Comparison of ENCODE assay signal across 8 cellular contexts in genomic region chr14:21103165-21103709, GRCh38. TPM values are rescaled to one million over a fixed set of nuclear protein-coding genes. Genes with fewer than 3 reads are reported as not detected.
DNase-seq lines count a peak whose midpoint lies in the region; ATAC-seq and TF ChIP-seq lines count a peak whose summit lies in the region.

No MANE protein-coding gene starts in this region.

- H3K4me3 ChIP-seq in NT2/D1 (ENCODE audit: insufficient read length, low read depth) (peak overlapping the region; percentile 83), psoas muscle (peak overlapping the region; percentile 94)

- H3K36me3 ChIP-seq in NT2/D1 (ENCODE audit: insufficient read depth, insufficient read length, low read length) (peaks cover 2% of the 10 kb centered on the region), psoas muscle (ENCODE audit: insufficient read depth in 1 of 2, low read depth in 1 of 2) (no peaks in the 10 kb centered on the region)

- TF ChIP-seq CTCF in psoas muscle (IDR thresholded peaks at IDR 0.05) = no peak

- H3K9ac ChIP-seq in NT2/D1 (ENCODE audit: insufficient read length, low read depth) = peak overlapping the region; percentile 96

- 1 to 4% (median 2%) methylated on average over 15 of the region's 15 CpGs for WGBS in psoas muscle, 3 donors

- DNase-seq in NT2/D1 (ENCODE audit: low read depth, low spot score) (no peak), epidermal melanocyte (ENCODE audit: insufficient read length, low spot score) (peak; percentile 99), psoas muscle (no peak), cerebellum (ENCODE audit: low spot score) (no peak), AG20443 (ENCODE audit: low spot score) (no peak)
- no peak for DNase-seq in activated CD4-positive, alpha-beta T cell treated with anti-CD3 and anti-CD28 coated beads, Interleukin-2, amount 50 U/mL, for 1 hour
- DNase-seq in stimulated activated CD4-positive, alpha-beta T cell treated with anti-CD3 and anti-CD28 coated beads, Interleukin-4, amount 100 ng/mL, for 4 hours = no peak

- H3K27ac ChIP-seq in psoas muscle = peak overlapping the region; percentile 100

- H3K9me3 ChIP-seq in NT2/D1 (ENCODE audit: insufficient read depth, low read length) (no peaks in the 10 kb centered on the region), psoas muscle (no peaks in the 10 kb centered on the region)

- intact Hi-C loops in psoas muscle (cut with DNase I) = loop anchor here (5.0 to 10.0 kb wide), 3 partner anchors 36 to 641 kb away; partner anchors contain the start of genes ANG (in 1 of the 2), PIP4P1 (in 1 of the 2) and RNASE4 (in 1 of the 2)

- H3K27me3 ChIP-seq in NT2/D1 (ENCODE audit: insufficient read depth, insufficient read length) (no peaks in the 10 kb centered on the region), psoas muscle (ENCODE audit: insufficient read depth in 3 of 3, low read length in 2 of 3) (no peaks in the 10 kb centered on the region)

- H3K4me1 ChIP-seq in NT2/D1 (ENCODE audit: insufficient read depth, insufficient read length) (peaks cover 13% of the 10 kb centered on the region), psoas muscle (peaks cover 40% of the 10 kb centered on the region)

- ATAC-seq in GM18499 (IDR thresholded peaks at IDR 0.05; ENCODE audit: insufficient read depth, unreplicated experiment) (peak; percentile 1), psoas muscle (no peak)

RNA-seq across cellular contexts. Expression of gene TMEM253, which starts 2.4 kb away (rescaled TPM):
- total RNA-seq in psoas muscle (under 1 TPM in 2 of 4 donors, not detected in 2; 0.17 TPM), cerebellum (not detected)
- under 1 TPM; 0.10 to 0.29 (median 0.27) TPM for polyA plus RNA-seq in psoas muscle

RNA-seq across cellular contexts. Expression of gene ZNF219, which starts 4.8 kb away (rescaled TPM):
- total RNA-seq in psoas muscle (10 to 100 TPM; 13.9 to 28.5 (median 22.9) TPM), cerebellum (15.0 TPM)
- 10 to 100 TPM; 32.2 to 38.1 (median 35.4) TPM for polyA plus RNA-seq in psoas muscle

RNA-seq across cellular contexts. Expression of gene ARHGEF40, which starts 33.1 kb away (rescaled TPM):
- 10 to 100 TPM in 3 of 4 donors, 1 to 10 TPM in 1; 9.8 to 18.7 (median 12.6) TPM for total RNA-seq in psoas muscle
- 10 to 100 TPM in 1 of 3 donors, 1 to 10 TPM in 2; 6.8 to 10.1 (median 7.3) TPM for polyA plus RNA-seq in psoas muscle
- total RNA-seq in cerebellum = 27.2 TPM

RNA-seq across cellular contexts. Expression of gene RNASE8, which starts 45.6 kb away (rescaled TPM):
- not detected for total RNA-seq in psoas muscle
- not detected for polyA plus RNA-seq in psoas muscle
- total RNA-seq in cerebellum = not detected

RNA-seq across cellular contexts. Expression of gene OR5AU1, which starts 52.6 kb away (rescaled TPM):
- under 1 TPM in 1 of 4 donors, not detected in 3; 0.32 TPM for total RNA-seq in psoas muscle
- not detected for polyA plus RNA-seq in psoas muscle
- total RNA-seq in cerebellum = not detected
